Comparison of ENCODE assay signal across 8 cellular contexts in the genomic region with DNA sequence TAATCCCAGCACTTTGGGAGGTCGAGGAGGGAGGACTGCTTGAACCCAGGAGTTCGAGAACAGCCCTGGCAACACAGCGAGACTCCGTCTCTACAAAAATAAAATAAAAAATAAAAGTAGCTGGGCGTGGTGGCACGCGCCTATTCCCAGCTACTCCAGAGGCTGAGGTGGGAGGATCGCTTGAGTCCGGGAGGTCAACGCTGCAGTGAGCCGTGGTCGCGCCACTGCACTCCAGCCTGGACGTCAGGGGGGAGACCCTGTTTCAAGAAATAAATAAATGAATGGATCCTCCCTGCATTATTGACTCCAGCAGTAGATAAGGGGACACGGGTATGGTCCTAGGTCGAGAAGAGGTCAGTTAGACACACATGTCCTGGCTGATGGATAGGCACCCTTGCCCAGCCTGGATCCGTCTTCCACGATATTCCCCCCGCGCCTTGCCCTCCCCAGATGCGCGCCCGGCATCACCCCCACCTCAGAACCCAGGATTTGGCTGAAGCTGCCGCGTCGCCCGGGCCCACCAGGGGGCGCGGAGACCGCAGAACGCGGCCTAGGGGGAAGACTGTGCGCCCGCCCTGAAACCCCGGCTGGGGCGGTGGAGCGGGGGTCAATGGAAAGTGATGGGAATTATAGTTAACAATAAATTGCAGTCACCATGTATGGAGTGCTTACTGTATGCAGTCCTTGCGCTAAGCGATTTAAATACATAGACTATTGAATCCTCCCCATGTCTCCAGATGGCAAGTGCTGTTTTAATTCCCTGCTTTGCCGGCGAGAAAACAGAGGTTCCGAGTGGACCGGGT. TPM values are rescaled to one million over a fixed set of nuclear protein-coding genes. Genes with fewer than 3 reads are reported as not detected.
DNase-seq lines count a peak whose midpoint lies in the region; ATAC-seq and TF ChIP-seq lines count a peak whose summit lies in the region.

No MANE protein-coding gene starts in this region.

- peaks cover 27% of the 10 kb centered on the region for H3K4me1 Mint-ChIP-seq in mesothelial cell of epicardium

- DNase-seq in DMS53 treated with DMSO at 0.1 percent for 48 hours (lab: John Stamatoyannopoulos, UW; ENCODE audit: unreplicated experiment): peak; percentile 56
- peak; percentile 61 to 82 for DNase-seq in NOMO-1 (lab: John Stamatoyannopoulos, UW; ENCODE audit: unreplicated experiment in 2 of 2)
- DNase-seq in activated T-cell treated with anti-CD3 and anti-CD28 coated beads for 1 hour (ENCODE audit: low read depth): peak; percentile 78
- DNase-seq in epidermal melanocyte (ENCODE audit: insufficient read length, low spot score): peak; percentile 84
- DNase-seq in mesothelial cell of epicardium (ENCODE audit: low spot score in 2 of 2, unreplicated experiment in 2 of 2): peak; percentile 72 to 90
- DNase-seq in stimulated activated CD8-positive, alpha-beta memory T cell treated with anti-CD3 and anti-CD28 coated beads, Interleukin-2, amount 100 ng/mL, for 1 hour (ENCODE audit: low read depth in 2 of 2): peak; percentile 65 to 66

- H3K27me3 Mint-ChIP-seq in mesothelial cell of epicardium (ENCODE audit: low read depth): no peaks in the 10 kb centered on the region

- peak overlapping the region; percentile 73 for H3K4me3 Mint-ChIP-seq in mesothelial cell of epicardium

- peak overlapping the region; percentile 53 for H3K27ac Mint-ChIP-seq in mesothelial cell of epicardium

- peak; percentile 97 for TF ChIP-seq CTCF in mesothelial cell of epicardium (IDR thresholded peaks at IDR 0.05; ENCODE audit: unreplicated experiment)

- H3K9me3 Mint-ChIP-seq in mesothelial cell of epicardium: no peaks in the 10 kb centered on the region

- peak; percentile 37 for ATAC-seq in HG03520 (IDR thresholded peaks at IDR 0.05; ENCODE audit: unreplicated experiment)
- no peak for ATAC-seq in GM21723 (IDR thresholded peaks at IDR 0.05; ENCODE audit: unreplicated experiment)

- H3K36me3 Mint-ChIP-seq in mesothelial cell of epicardium: peaks cover 2% of the 10 kb centered on the region

RNA-seq across cellular contexts. Expression of gene HOOK2, which starts 2.1 kb away (rescaled TPM):
- 89.2 to 93.7 TPM (median 92.7 TPM) in 3 replicates for total RNA-seq in mesothelial cell of epicardium

RNA-seq across cellular contexts. Expression of gene JUNB, which starts 13.9 kb away (rescaled TPM):
- 160 to 169 TPM (median 164 TPM) in 3 replicates for total RNA-seq in mesothelial cell of epicardium

RNA-seq across cellular contexts. Expression of gene PRDX2, which starts 24.2 kb away (rescaled TPM):
- total RNA-seq in mesothelial cell of epicardium: 361 to 381 TPM (median 380 TPM) in 3 replicates

RNA-seq across cellular contexts. Expression of gene THSD8, which starts 24.5 kb away (rescaled TPM):
- total RNA-seq in mesothelial cell of epicardium: 8.4 to 11.4 TPM (median 8.8 TPM) in 3 replicates

RNA-seq across cellular contexts. Expression of gene BEST2, which starts 25.8 kb away (rescaled TPM):
- total RNA-seq in mesothelial cell of epicardium: not detected in 3 replicates
